ENCODE assay signal across 8 cellular contexts in the genomic region with DNA sequence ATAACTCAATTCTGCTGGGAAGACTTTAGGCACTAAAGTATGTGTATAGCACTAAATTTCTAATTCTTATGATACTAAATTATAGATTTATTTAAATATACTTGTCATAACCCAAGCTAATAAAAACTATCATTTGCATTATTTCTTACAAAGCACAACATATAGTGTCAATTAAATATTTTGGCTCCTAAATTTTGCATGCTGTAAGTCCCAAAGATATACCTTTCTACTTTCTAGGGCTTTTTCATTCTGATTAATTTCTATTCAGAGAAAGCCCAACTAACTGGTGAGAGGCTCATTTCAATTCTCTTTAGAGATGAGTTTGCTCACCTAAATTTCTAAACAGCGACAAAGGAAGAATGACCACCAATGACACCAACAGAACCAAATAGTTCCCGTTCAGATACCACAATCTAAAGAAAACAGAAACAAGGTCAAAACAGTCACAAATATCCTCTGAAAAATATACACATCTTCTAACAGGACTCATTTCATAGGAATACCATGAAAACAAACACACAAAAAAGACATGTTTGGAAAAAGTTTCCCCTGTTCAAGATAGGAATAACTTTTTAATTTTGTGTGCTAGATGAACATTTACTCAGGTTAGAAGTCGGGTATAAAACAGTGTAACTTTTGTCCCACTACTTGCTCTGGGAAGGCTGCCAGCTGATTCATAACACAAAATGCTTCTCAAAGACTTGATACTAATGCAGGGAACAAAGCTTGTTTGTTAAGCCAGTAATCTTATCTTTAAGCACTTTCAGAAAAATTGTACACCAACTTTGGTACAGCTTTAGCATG. TPM values are rescaled to one million over a fixed set of nuclear protein-coding genes. Genes with fewer than 3 reads are reported as not detected.
DNase-seq lines count a peak whose midpoint lies in the region; ATAC-seq, FAIRE-seq and TF ChIP-seq lines count a peak whose summit lies in the region.

No MANE protein-coding gene starts in this region.

- H3K4me3 ChIP-seq in AG04450 (ENCODE audit: low read depth, low read length): peak overlapping the region; percentile 95
- H3K4me3 ChIP-seq in NB4 (ENCODE audit: low read depth, low read length): peak overlapping the region; percentile 16
- no peak overlapping the region for H3K4me3 ChIP-seq in H1 (ENCODE audit: extremely low read depth in 1 of 4, insufficient read depth in 2 of 4, low read depth in 3 of 4, low read length in 4 of 4)

- H3K9me3 ChIP-seq in AG04450 (ENCODE audit: control insufficient read depth, insufficient read depth, low read length) (no peaks in the 10 kb centered on the region), H1 (ENCODE audit: insufficient read depth in 2 of 2, low read depth in 1 of 2, low read length in 1 of 2) (no peaks in the 10 kb centered on the region)

- H3K27me3 ChIP-seq in AG04450 (ENCODE audit: control insufficient read depth, insufficient read depth, low read length) (no peaks in the 10 kb centered on the region), H1 (replicated peaks in 1 of 4; ENCODE audit: control insufficient read depth in 3 of 4, extremely low read depth in 1 of 4, insufficient read depth in 3 of 4, low read length in 3 of 4) (no peaks in the 10 kb centered on the region)

- H3K4me1 ChIP-seq in H1 (replicated peaks in 1 of 4; ENCODE audit: control insufficient read depth in 3 of 4, insufficient read depth in 4 of 4, low read length in 3 of 4): peaks cover 0 to 7% (median 1%) of the 10 kb centered on the region in 4 experiments; a peak in 2 of 7 replicates

- no peak overlapping the region for H2BK120ac ChIP-seq in H1 (replicated peaks; ENCODE audit: low read depth, low read length)

- FAIRE-seq in H1 (lab: Jason Lieb, UNC): no peak

- H2BK12ac ChIP-seq in H1 (ENCODE audit: low read depth, low read length): no peak overlapping the region

- peaks cover 71 to 100% (median 98%) of the 10 kb centered on the region in 4 experiments for H3K36me3 ChIP-seq in H1 (ENCODE audit: control insufficient read depth in 2 of 4, insufficient read depth in 4 of 4, low read length in 3 of 4)

- H2AK5ac ChIP-seq in H1 (ENCODE audit: low read depth, low read length): no peak overlapping the region

- no peak overlapping the region for H3K56ac ChIP-seq in H1 (replicated peaks; ENCODE audit: insufficient read length, low read depth, low read length)

- no peak overlapping the region for H2BK20ac ChIP-seq in H1 (ENCODE audit: low read length)

- no peak overlapping the region for H3K27ac ChIP-seq in AG04450 (ENCODE audit: low read depth, low read length)
- H3K27ac ChIP-seq in H1 (ENCODE audit: low read depth, low read length): no peak overlapping the region

- H3K23me2 ChIP-seq in H1 (ENCODE audit: low read depth, low read length): no peaks in the 10 kb centered on the region

- H3K14ac ChIP-seq in H1 (ENCODE audit: insufficient read length): no peak overlapping the region

- no peak overlapping the region for H4K5ac ChIP-seq in H1 (ENCODE audit: insufficient read length, low read depth, low read length)

- TF ChIP-seq CTCF in AG04450 (IDR thresholded peaks at IDR 0.05; ENCODE audit: low read depth, low read length) (no peak), NB4 (IDR thresholded peaks at IDR 0.05; ENCODE audit: low read depth, low read length) (no peak), H1 (IDR thresholded peaks at IDR 0.05; ENCODE audit: control extremely low read depth in 1 of 3, insufficient read depth in 1 of 3, low read depth in 1 of 3, low read length in 3 of 3) (no peak)

- peaks cover 41 to 43% of the 10 kb centered on the region in 2 experiments for H4K20me1 ChIP-seq in H1 (replicated peaks in 1 of 2; ENCODE audit: control insufficient read depth in 1 of 2, insufficient read depth in 2 of 2, low read length in 2 of 2)

- H3K4me2 ChIP-seq in H1 (ENCODE audit: insufficient read depth in 1 of 2, low read depth in 2 of 2, low read length in 2 of 2): no peak overlapping the region

- TF ChIP-seq EP300 in H1 (IDR thresholded peaks at IDR 0.05; ENCODE audit: borderline replicate concordance in 1 of 2, low read depth in 2 of 2, low read length in 2 of 2): no peak

- CTCF ChIA-PET in AG04450 (lab: Charles Lee) (interaction anchor here (1.7 to 2.7 kb wide), 3 partner anchors 241 to 297 kb away, joined by 3 to 10 read pairs (median 7); no protein-coding TSS in a partner anchor), H1 (lab: Charles Lee; ENCODE audit: partially characterized antibody) (no interaction called here)

- no peak overlapping the region for H2BK5ac ChIP-seq in H1 (ENCODE audit: low read depth, low read length)

- H2BK15ac ChIP-seq in H1 (ENCODE audit: low read length): no peak overlapping the region

- H3K18ac ChIP-seq in H1 (ENCODE audit: extremely low read depth, low read length): no peak overlapping the region

- H3K23ac ChIP-seq in H1 (ENCODE audit: insufficient read length): no peak overlapping the region

- no peak for ATAC-seq in HG02678 (IDR thresholded peaks at IDR 0.05; ENCODE audit: unreplicated experiment)
- no peak for ATAC-seq in GM18867 (IDR thresholded peaks at IDR 0.05; ENCODE audit: unreplicated experiment)

- no peak overlapping the region for H4K91ac ChIP-seq in H1 (replicated peaks; ENCODE audit: insufficient read length, low read length)

- no peak overlapping the region for H4K8ac ChIP-seq in H1 (ENCODE audit: extremely low read depth, insufficient read depth, low read length)

- H3K79me1 ChIP-seq in H1 (ENCODE audit: low read depth, low read length): 0 out of 2 replicates have a peak, but pooled peaks cover 2% of the 10 kb centered on the region

- H3K79me2 ChIP-seq in H1 (ENCODE audit: control insufficient read depth in 1 of 2, insufficient read depth in 2 of 2, low read length in 2 of 2): peaks cover 15 to 51% of the 10 kb centered on the region in 2 experiments

- DNase-seq in AG04450 (ENCODE audit: low read depth, low spot score) (no peak), NB4 (ENCODE audit: low read depth) (no peak), H1 (ENCODE audit: low read depth in 1 of 2, low spot score in 2 of 2) (no peak), mucosa of gallbladder (ENCODE audit: low spot score) (peak; percentile 70), cortex of kidney (lab: John Stamatoyannopoulos, UW) (no peak), NCI-H1092 (lab: John Stamatoyannopoulos, UW) (no peak)

- TF ChIP-seq RAD21 in H1 (IDR thresholded peaks at IDR 0.05 in 1 of 2, conservative IDR thresholded peaks at IDR 0.05 in 1 of 2; ENCODE audit: low read depth in 2 of 2, low read length in 2 of 2): no peak

- TF ChIP-seq POLR2A in NB4 (IDR thresholded peaks at IDR 0.05; ENCODE audit: extremely low read depth, insufficient read length): no peak
- TF ChIP-seq POLR2A in H1 (IDR thresholded peaks at IDR 0.05; ENCODE audit: control extremely low read depth in 1 of 2, low read depth in 2 of 2, low read length in 2 of 2): peak; percentile 16 to 35; a peak in 1 of 3 replicates

- no peak overlapping the region for H3K9ac ChIP-seq in H1 (replicated peaks in 1 of 4; ENCODE audit: extremely low read depth in 1 of 4, low read depth in 3 of 4, low read length in 3 of 4)

- POLR2A ChIA-PET in AG04450 (lab: Yijun Ruan, JAX) (interaction anchor here (1.6 kb wide), 1 partner anchor 8 kb away, joined by 6 read pairs; no protein-coding TSS in a partner anchor), H1 (lab: Charles Lee; ENCODE audit: partially characterized antibody) (interaction anchor here (0.6 to 12.8 kb wide), 19 partner anchors 7 to 1230 kb away, joined by 3 to 263 read pairs (median 4); a partner anchor contains a TSS)

- H3K4ac ChIP-seq in H1 (replicated peaks; ENCODE audit: insufficient read length, low read depth, low read length): no peak overlapping the region

- WGBS in H1 (ENCODE audit: extremely low coverage in 1 of 2, insufficient coverage in 1 of 2, insufficient read length in 1 of 2, insufficient replicate concordance in 2 of 2, low coverage in 1 of 2, low lambda C conversion rate in 2 of 2, missing lambda C conversion rate in 1 of 2), 2 experiments: 87% methylated on average over 3 of the region's 3 CpGs; no CpG with 5 or more reads in 1 of the 2 experiments

- H2AFZ ChIP-seq in H1 (ENCODE audit: low read length): no peak overlapping the region

TF ChIP-seq in H1, 55 proteins besides CTCF, POLR2A, EP300 and RAD21 (continues in another document):
- TF ChIP-seq YY1 (IDR thresholded peaks at IDR 0.05; ENCODE audit: low read depth, low read length) (no peak), NRF1 (IDR thresholded peaks at IDR 0.05; ENCODE audit: low read depth, low read length) (no peak), KDM5A (IDR thresholded peaks at IDR 0.05; ENCODE audit: low read length) (no peak), TBP (IDR thresholded peaks at IDR 0.05; ENCODE audit: low read depth, low read length) (no peak), ZNF274 (IDR thresholded peaks at IDR 0.05; ENCODE audit: borderline replicate concordance, extremely low read depth, low read length) (no peak), BACH1 (IDR thresholded peaks at IDR 0.05; ENCODE audit: low read length) (no peak), RXRA (IDR thresholded peaks at IDR 0.05; ENCODE audit: insufficient read depth, low read depth, low read length) (no peak), SIN3A (conservative IDR thresholded peaks at IDR 0.05 in 1 of 2, IDR thresholded peaks at IDR 0.05 in 1 of 2; ENCODE audit: low read depth in 1 of 2, low read length in 2 of 2) (no peak)
- TF ChIP-seq, protein P1, sequence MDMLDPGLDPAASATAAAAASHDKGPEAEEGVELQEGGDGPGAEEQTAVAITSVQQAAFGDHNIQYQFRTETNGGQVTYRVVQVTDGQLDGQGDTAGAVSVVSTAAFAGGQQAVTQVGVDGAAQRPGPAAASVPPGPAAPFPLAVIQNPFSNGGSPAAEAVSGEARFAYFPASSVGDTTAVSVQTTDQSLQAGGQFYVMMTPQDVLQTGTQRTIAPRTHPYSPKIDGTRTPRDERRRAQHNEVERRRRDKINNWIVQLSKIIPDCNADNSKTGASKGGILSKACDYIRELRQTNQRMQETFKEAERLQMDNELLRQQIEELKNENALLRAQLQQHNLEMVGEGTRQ (IDR thresholded peaks at IDR 0.05; ENCODE audit: low read length): no peak

RNA-seq across cellular contexts. Expression of a gene that starts 7.6 kb away (rescaled TPM):
- polyA plus RNA-seq in AG04450 (2011; rRNA removed): 520 and 749 TPM in 2 replicates
- polyA minus RNA-seq in AG04450 (2011; rRNA and poly(A)+ RNA removed): 432 and 681 TPM in 2 replicates
- 620 and 684 TPM in 2 replicates for total RNA-seq in H1 (2021; fragmentation: NEBNext Ultra II Directional; extraction: Animal tissue kit (Norgen Biotek cat#: 25700))
- polyA plus RNA-seq in H1 (2011; rRNA removed): 163 and 245 TPM in 2 replicates
- polyA plus RNA-seq in H1 (2011; cell fraction: cytosol; rRNA removed): 172 TPM
- polyA plus RNA-seq in H1 (2011; cell fraction: nucleus; rRNA removed): 187 TPM
- 133 to 299 TPM (median 236 TPM) in 4 replicates for polyA plus RNA-seq in H1 (2012, experiment 1 of 2)
- polyA plus RNA-seq in H1 (2012, experiment 2 of 2): 17.4 TPM
- 830 TPM for polyA plus RNA-seq in H1 (2013, experiment 1 of 2)
- 877 TPM for polyA plus RNA-seq in H1 (2013, experiment 2 of 2)
- polyA minus RNA-seq in H1 (2011; rRNA and poly(A)+ RNA removed): 313 and 345 TPM in 2 replicates
- polyA minus RNA-seq in H1 (2011; cell fraction: cytosol; rRNA and poly(A)+ RNA removed): 195 TPM
- polyA minus RNA-seq in H1 (2011; cell fraction: nucleus; rRNA and poly(A)+ RNA removed): 474 TPM
- 137 TPM for total RNA-seq in mucosa of gallbladder

Comparison
In these comparisons a context has a peak if more than half of its experiments do, and no peak if none do; other contexts are left out.
1. H3K4me3 ChIP-seq: peak in AG04450 (single experiment) and NB4 (single experiment); none in H1 (0 of 4).